22 cellular contexts compared by ENCODE assay signal in the genomic region with DNA sequence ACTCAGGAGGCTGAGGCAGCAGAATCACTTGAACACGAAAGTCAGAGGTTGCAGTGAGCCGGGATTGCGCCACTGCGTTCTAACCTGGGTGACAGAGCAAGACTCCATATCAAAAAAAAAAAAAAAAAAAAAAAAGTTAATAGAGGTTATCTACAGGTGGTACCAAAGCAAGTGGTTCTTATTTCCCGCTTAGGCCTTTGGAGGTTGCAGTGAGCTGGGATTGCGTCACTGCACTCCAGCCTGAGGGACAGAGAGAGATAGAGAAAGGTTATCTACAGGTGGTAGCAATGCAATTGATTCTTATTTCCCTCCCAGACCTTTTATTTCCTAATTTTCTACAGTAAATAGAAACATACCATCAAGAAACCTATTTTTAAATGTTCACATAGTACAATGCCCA.
DNase-seq lines count a peak whose midpoint lies in the region; ATAC-seq, FAIRE-seq and TF ChIP-seq lines count a peak whose summit lies in the region.
"Had no signal": no experiment of that assay in that cellular context is flagged by ENCODE, and none has a peak within 500 bp of the region (broad histone marks: within the 10 kb centered on the region; RNA-seq: fewer than 3 reads in every experiment).

No MANE protein-coding gene starts in this region.

- WGBS in IMR-90 (ENCODE audit: extremely low coverage in 2 of 2, insufficient read length in 1 of 2), 2 experiments = no CpG with 5 or more reads among the region's 6 CpGs
- 83% methylated on average over 6 of the region's 6 CpGs for WGBS in K562 (ENCODE audit: insufficient coverage, low coverage, missing lambda C conversion rate)
- WGBS in HepG2 (ENCODE audit: low lambda C conversion rate) = 85% methylated on average over 6 of the region's 6 CpGs

- no peak overlapping the region for H2AK5ac ChIP-seq in IMR-90 (ENCODE audit: low read depth, low read length)

- H2BK5ac ChIP-seq in IMR-90 (ENCODE audit: low read depth, low read length, poor library complexity, severe bottlenecking) = no peak overlapping the region

- no peaks in the 10 kb centered on the region for H3F3A ChIP-seq in GM23338 (replicated peaks; ENCODE audit: low read depth)

- CTCF ChIA-PET in IMR-90 (lab: Yijun Ruan, JAX) = no interaction called here
- CTCF ChIA-PET in K562 (lab: Yijun Ruan, JAX; ENCODE audit: low intra/inter-chr PET ratio) = no interaction called here
- CTCF ChIA-PET in HepG2 (lab: Yijun Ruan, JAX; ENCODE audit: low intra/inter-chr PET ratio, low total read pairs) = no interaction called here

- no peak overlapping the region for H2BK15ac ChIP-seq in IMR-90 (ENCODE audit: low read depth, low read length)

- POLR2A ChIA-PET in IMR-90 (lab: Charles Lee; ENCODE audit: unreplicated experiment) = no interaction called here
- POLR2A ChIA-PET in K562 (lab: Yijun Ruan, JAX) = no interaction called here
- POLR2A ChIA-PET in HepG2 (lab: Yijun Ruan, JAX) = no interaction called here

- no TSS peak for BruUV-seq in IMR-90 (replicated peaks; lab: Mats Ljungman, UMichigan)
- no TSS peak for BruUV-seq in K562 (replicated peaks; lab: Mats Ljungman, UMichigan)
- no TSS peak for BruUV-seq in HepG2 (replicated peaks; lab: Mats Ljungman, UMichigan)

- DNase-seq in GM23338 (ENCODE audit: low spot score) (no peak), IMR-90 (no peak), K562 (ENCODE audit: extremely low read depth in 1 of 4, low spot score in 3 of 4) (no peak), HepG2 (ENCODE audit: low spot score) (no peak), right atrium auricular region (ENCODE audit: low spot score) (no peak), tibial artery (no peak), hypothalamus (lab: John Stamatoyannopoulos, UW) (no peak)
- no peak for DNase-seq in activated CD8-positive, alpha-beta memory T cell treated with anti-CD3 and anti-CD28 coated beads, Interleukin-2, amount 50 U/mL, for 48 hours
- DNase-seq: 8988T; CD4-positive, alpha-beta memory T cell; DMS153; DMS79; GDM1; HCEC 1CT; HFFc6; KBM-7 had no signal

- no peak overlapping the region for H3K4ac ChIP-seq in IMR-90 (ENCODE audit: low read depth, low read length)

- H3K9ac ChIP-seq in IMR-90 (ENCODE audit: low read depth, low read length) (no peak overlapping the region), K562 (ENCODE audit: insufficient read depth in 1 of 2, low read depth in 2 of 2, low read length in 2 of 2) (no peak overlapping the region), HepG2 (ENCODE audit: insufficient read depth, low read depth, low read length) (no peak overlapping the region)
- H3K9ac ChIP-seq: BLaER1 had no signal

- TF ChIP-seq RAD21 in IMR-90 (IDR thresholded peaks at IDR 0.05; ENCODE audit: low read length) (no peak), K562 (CRISPR knock-in tag; conservative IDR thresholded peaks at IDR 0.05 in 1 of 2, IDR thresholded peaks at IDR 0.05 in 1 of 2) (no peak), HepG2 (CRISPR knock-in tag; IDR thresholded peaks at IDR 0.05) (no peak)

- H3K27me3 Mint-ChIP-seq in GM23338 (ENCODE audit: insufficient read depth, low read depth, poor library complexity) = peaks cover 10% of the 10 kb centered on the region
- H3K27me3 Mint-ChIP-seq: CD4-positive, alpha-beta memory T cell had no signal

- no peak overlapping the region for H4K8ac ChIP-seq in IMR-90 (ENCODE audit: low read depth in 2 of 2, low read length in 2 of 2)

- no peak overlapping the region for H4K91ac ChIP-seq in IMR-90 (ENCODE audit: insufficient read depth, low read depth, low read length)

- no peaks in the 10 kb centered on the region for H3K9me3 Mint-ChIP-seq in GM23338
- H3K9me3 Mint-ChIP-seq: CD4-positive, alpha-beta memory T cell; HFFc6 had no signal

- FAIRE-seq in K562 (lab: Jason Lieb, UNC) = no peak
- FAIRE-seq in HepG2 (lab: Jason Lieb, UNC) = no peak
- FAIRE-seq: GM12892, GM18507, H54, HTR-8/SVneo had no signal

- intact Hi-C loops in IMR-90 (cut with micrococcal nuclease) (no loop called here), K562 (cut with micrococcal nuclease) (no loop called here), HepG2 (cut with micrococcal nuclease; ENCODE audit: unreplicated experiment) (no loop called here), tibial artery (cut with DNase I; ENCODE audit: low total_unique reads) (no loop called here)

- peaks cover 65% of the 10 kb centered on the region for H3K36me3 Mint-ChIP-seq in GM23338 (ENCODE audit: low read depth)
- H3K36me3 Mint-ChIP-seq: CD14-positive monocyte had no signal

- H3K36me3 ChIP-seq in GM23338 (ENCODE audit: insufficient read depth) (peaks cover 12% of the 10 kb centered on the region; the same call in 1 of the 2 replicates), IMR-90 (ENCODE audit: control insufficient read depth, insufficient read depth, low read length) (peaks cover 53% of the 10 kb centered on the region), K562 (ENCODE audit: control insufficient read depth, insufficient read depth, low read length) (peaks cover 68% of the 10 kb centered on the region; the same call in 2 of the 3 replicates), HepG2 (replicated peaks in 1 of 2; ENCODE audit: control insufficient read depth in 1 of 2, insufficient read depth in 2 of 2, low read length in 2 of 2) (peaks cover 28 to 64% of the 10 kb centered on the region in 2 experiments; a peak in 4 of 5 replicates), right atrium auricular region (peaks cover 74% of the 10 kb centered on the region), tibial artery (peaks cover 55 to 98% (median 92%) of the 10 kb centered on the region in 3 donors)

- H3K9me2 ChIP-seq in GM23338 (ENCODE audit: insufficient read depth) = no peaks in the 10 kb centered on the region

- no peak for ATAC-seq in GM23338
- no peak for ATAC-seq in IMR-90 (ENCODE audit: low read depth)
- ATAC-seq in K562 = peak; percentile 29; the same call in 1 of the 3 replicates
- no peak for ATAC-seq in HepG2

- H3K4me1 ChIP-seq in GM23338 (ENCODE audit: insufficient read depth) = no peaks in the 10 kb centered on the region
- no peaks in the 10 kb centered on the region for H3K4me1 ChIP-seq in IMR-90 (ENCODE audit: control insufficient read depth, insufficient read depth, low read length)
- peaks cover 3 to 4% of the 10 kb centered on the region in 2 experiments; a peak in 2 of 5 replicates for H3K4me1 ChIP-seq in K562 (replicated peaks in 1 of 2; ENCODE audit: control insufficient read depth in 2 of 2, insufficient read depth in 2 of 2, low read length in 2 of 2)
- peaks cover 9% of the 10 kb centered on the region for H3K4me1 ChIP-seq in HepG2 (ENCODE audit: insufficient read depth, low read length)
- no peaks in the 10 kb centered on the region for H3K4me1 ChIP-seq in right atrium auricular region
- H3K4me1 ChIP-seq in tibial artery = no peaks in the 10 kb centered on the region

- H3K4me1 Mint-ChIP-seq in GM23338 = peaks cover 2% of the 10 kb centered on the region; the same call in 2 of the 3 replicates
- H3K4me1 Mint-ChIP-seq: CD14-positive monocyte had no signal

- in situ Hi-C loops in IMR-90 (cut with MboI; ENCODE audit: low sequenced_read_pairs) (no loop called here), K562 (cut with MboI) (no loop called here), HepG2 (cut with HindIII; ENCODE audit: extremely low pct_ligation_motif_present, low pct_unique_long_range_greater_than_20kb) (no loop called here)

- no peak overlapping the region for H3K18ac ChIP-seq in IMR-90 (ENCODE audit: low read depth, low read length)

- H3K14ac ChIP-seq in IMR-90 (replicated peaks; ENCODE audit: low read depth, low read length) = no peak overlapping the region

- H3K9me3 ChIP-seq in IMR-90 (ENCODE audit: control insufficient read depth, insufficient read depth, low read length) (no peaks in the 10 kb centered on the region), K562 (replicated peaks; ENCODE audit: control insufficient read depth, insufficient read depth, low read depth, low read length) (no peaks in the 10 kb centered on the region), HepG2 (ENCODE audit: low read length) (no peaks in the 10 kb centered on the region), right atrium auricular region (no peaks in the 10 kb centered on the region), tibial artery (no peaks in the 10 kb centered on the region)
- H3K9me3 ChIP-seq: BLaER1 had no signal

- H3K27me3 ChIP-seq in GM23338 (ENCODE audit: insufficient read depth) = no peaks in the 10 kb centered on the region
- H3K27me3 ChIP-seq in IMR-90 (ENCODE audit: control insufficient read depth, insufficient read depth, low read length) = no peaks in the 10 kb centered on the region
- H3K27me3 ChIP-seq in K562 (ENCODE audit: control insufficient read depth in 2 of 2, insufficient read depth in 2 of 2, low read length in 2 of 2) = no peaks in the 10 kb centered on the region
- H3K27me3 ChIP-seq in HepG2 (ENCODE audit: control insufficient read depth in 1 of 2, insufficient read depth in 2 of 2, low read length in 2 of 2) = no peaks in the 10 kb centered on the region
- H3K27me3 ChIP-seq in right atrium auricular region = no peaks in the 10 kb centered on the region
- no peaks in the 10 kb centered on the region for H3K27me3 ChIP-seq in tibial artery
- H3K27me3 ChIP-seq: BLaER1 had no signal

- H2AK9ac ChIP-seq in IMR-90 (replicated peaks; ENCODE audit: low read depth, low read length, poor library complexity) = no peak overlapping the region

- H2BK120ac ChIP-seq in IMR-90 (ENCODE audit: low read depth, low read length) = no peak overlapping the region

- no peaks in the 10 kb centered on the region for H4K20me1 ChIP-seq in GM23338 (replicated peaks; ENCODE audit: insufficient read depth)
- H4K20me1 ChIP-seq in IMR-90 (ENCODE audit: insufficient read depth, low read length) = 0 out of 2 replicates have a peak, but pooled peaks cover 4% of the 10 kb centered on the region
- no peaks in the 10 kb centered on the region for H4K20me1 ChIP-seq in K562 (replicated peaks; ENCODE audit: control insufficient read depth, insufficient read depth, low read length)
- no peaks in the 10 kb centered on the region for H4K20me1 ChIP-seq in HepG2 (ENCODE audit: insufficient read depth, low read length)

- H2AFZ ChIP-seq in GM23338 = no peak overlapping the region
- no peak overlapping the region for H2AFZ ChIP-seq in IMR-90 (replicated peaks; ENCODE audit: low read length, poor library complexity)
- H2AFZ ChIP-seq in K562 (ENCODE audit: low read depth, low read length) = no peak overlapping the region
- H2AFZ ChIP-seq in HepG2 (ENCODE audit: low read length) = no peak overlapping the region

- H3K9me1 ChIP-seq in IMR-90 (ENCODE audit: insufficient read depth, low read length) (0 out of 2 replicates have a peak, but pooled peaks cover 4% of the 10 kb centered on the region), K562 (ENCODE audit: control insufficient read depth, insufficient read depth, low read length) (peaks cover 2% of the 10 kb centered on the region)

- H3K56ac ChIP-seq in IMR-90 (ENCODE audit: extremely low read depth, insufficient read depth, low read length) = no peak overlapping the region

- no peak overlapping the region for H4K5ac ChIP-seq in IMR-90 (ENCODE audit: low read depth, low read length)

- H2BK20ac ChIP-seq in IMR-90 (ENCODE audit: low read depth, low read length) = no peak overlapping the region

- H3K4me3 ChIP-seq in GM23338 (no peak overlapping the region), IMR-90 (ENCODE audit: insufficient read depth, low read depth, low read length) (no peak overlapping the region), K562 (no peak overlapping the region), HepG2 (replicated peaks in 1 of 3; ENCODE audit: insufficient read depth in 1 of 3, low read depth in 2 of 3, low read length in 3 of 3) (no peak overlapping the region), right atrium auricular region (no peak overlapping the region), tibial artery (no peak overlapping the region)
- H3K4me3 ChIP-seq: BLaER1 had no signal

- dilution Hi-C loops in IMR-90 (cut with HindIII; ENCODE audit: low sequenced_read_pairs, unreplicated experiment) = no loop called here

- H3K27ac ChIP-seq in GM23338 (ENCODE audit: low read depth) = no peak overlapping the region
- no peak overlapping the region for H3K27ac ChIP-seq in IMR-90 (ENCODE audit: insufficient read depth, low read length)
- H3K27ac ChIP-seq in K562 (ENCODE audit: extremely low read depth, low read depth, low read length) = no peak overlapping the region
- H3K27ac ChIP-seq in HepG2 (ENCODE audit: extremely low read length, insufficient read depth, low read length) = no peak overlapping the region
- H3K27ac ChIP-seq in right atrium auricular region = no peak overlapping the region
- H3K27ac ChIP-seq in tibial artery = no peak overlapping the region
- H3K27ac ChIP-seq: BLaER1 had no signal

- H3K27ac Mint-ChIP-seq in GM23338 = peak overlapping the region; percentile 59; the same call in 1 of the 2 replicates
- H3K27ac Mint-ChIP-seq: HFFc6 had no signal

- TF ChIP-seq POLR2A in IMR-90 (IDR thresholded peaks at IDR 0.05; ENCODE audit: low read depth, low read length) (no peak), K562 (conservative IDR thresholded peaks at IDR 0.05) (no peak), HepG2 (IDR thresholded peaks at IDR 0.05; ENCODE audit: insufficient read depth in 1 of 2, low read depth in 2 of 2, low read length in 2 of 2) (no peak)

- H3K79me2 ChIP-seq in GM23338 (replicated peaks; ENCODE audit: insufficient read depth) (no peaks in the 10 kb centered on the region), K562 (ENCODE audit: control insufficient read depth, insufficient read depth, low read length) (no peaks in the 10 kb centered on the region), HepG2 (ENCODE audit: insufficient read depth, low read length) (no peaks in the 10 kb centered on the region)

- TF ChIP-seq CTCF in GM23338 (conservative IDR thresholded peaks at IDR 0.05; ENCODE audit: low read depth in 2 of 2) = no peak
- no peak for TF ChIP-seq CTCF in IMR-90 (conservative IDR thresholded peaks at IDR 0.05; ENCODE audit: low read depth, low read length)
- no peak for TF ChIP-seq CTCF in K562 (IDR thresholded peaks at IDR 0.05 in 2 of 3, conservative IDR thresholded peaks at IDR 0.05 in 1 of 3; ENCODE audit: insufficient read depth in 2 of 3, low read depth in 1 of 3, low read length in 3 of 3)
- TF ChIP-seq CTCF in HepG2 (CRISPR knock-in tag; IDR thresholded peaks at IDR 0.05) = no peak
- no peak for TF ChIP-seq CTCF in right atrium auricular region (IDR thresholded peaks at IDR 0.05)
- TF ChIP-seq CTCF in tibial artery (IDR thresholded peaks at IDR 0.05) = no peak

- no peak overlapping the region for H3K4me3 Mint-ChIP-seq in GM23338
- H3K4me3 Mint-ChIP-seq: CD14-positive monocyte; CD4-positive, alpha-beta memory T cell; HFFc6 had no signal

- peaks cover 13 to 22% of the 10 kb centered on the region in 2 experiments for H3K79me1 ChIP-seq in IMR-90 (ENCODE audit: low read depth in 1 of 2, low read length in 2 of 2)

- no peak overlapping the region for H3K23ac ChIP-seq in IMR-90 (ENCODE audit: low read depth, low read length)

- H3K4me2 ChIP-seq in GM23338 (no peak overlapping the region), IMR-90 (ENCODE audit: low read depth, low read length) (no peak overlapping the region), K562 (ENCODE audit: insufficient read depth, low read length) (no peak overlapping the region), HepG2 (ENCODE audit: low read depth, low read length) (no peak overlapping the region)
- H3K4me2 ChIP-seq: BLaER1 had no signal

- no peak for TF ChIP-seq EP300 in K562 (IDR thresholded peaks at IDR 0.05; ENCODE audit: low read length)
- TF ChIP-seq EP300 in HepG2 (IDR thresholded peaks at IDR 0.05; ENCODE audit: low read depth in 2 of 2, low read length in 2 of 2) = no peak
- no peak for TF ChIP-seq EP300 in HepG2 (CRISPR knock-in tag; IDR thresholded peaks at IDR 0.05; ENCODE audit: borderline replicate concordance)
